21 cellular contexts compared by ENCODE assay signal in genomic region chr10:118810796-118811195, GRCh38. TPM values are rescaled to one million over a fixed set of nuclear protein-coding genes. Genes with fewer than 3 reads are reported as not detected.
DNase-seq lines count a peak whose midpoint lies in the region; ATAC-seq and TF ChIP-seq lines count a peak whose summit lies in the region.
"Had no signal": no experiment of that assay in that cellular context is flagged by ENCODE, and none has a peak within 500 bp of the region (broad histone marks: within the 10 kb centered on the region; RNA-seq: fewer than 3 reads in every experiment).

No MANE protein-coding gene starts in this region.

- peak; percentile 27 for DNase-seq in left lobe of liver (ENCODE audit: low spot score)
- no peak for DNase-seq in neuronal stem cell (ENCODE audit: low spot score)
- peak; percentile 39 for DNase-seq in upper lobe of right lung
- DNase-seq in SIG-M5 treated with dmso at 0.1 percent for 504 hours (lab: John Stamatoyannopoulos, UW; ENCODE audit: unreplicated experiment), result no peak
- DNase-seq: 8988T; ACHN; AML-193; BE2C; CD4-positive, CD25-positive, alpha-beta regulatory T cell; CD8-positive, alpha-beta T cell; DMS153; DND-41; GM23248; H7; HCEC 1CT had no signal

- H4K20me1 ChIP-seq in BLaER1, result no peaks in the 10 kb centered on the region

- H3K36me3 ChIP-seq in BLaER1, result no peaks in the 10 kb centered on the region
- no peaks in the 10 kb centered on the region for H3K36me3 ChIP-seq in neuronal stem cell (replicated peaks in 1 of 2; ENCODE audit: control insufficient read depth in 2 of 2, insufficient read depth in 2 of 2, low read length in 2 of 2)
- H3K36me3 ChIP-seq in upper lobe of right lung, result no peaks in the 10 kb centered on the region
- H3K36me3 ChIP-seq: BE2C had no signal

- H3K4ac ChIP-seq in neuronal stem cell (ENCODE audit: low read length), result no peak overlapping the region

- H3K9me3 ChIP-seq in BLaER1, result no peaks in the 10 kb centered on the region
- H3K9me3 ChIP-seq in neuronal stem cell (replicated peaks in 1 of 2; ENCODE audit: control insufficient read depth in 2 of 2, insufficient read depth in 1 of 2, low read depth in 1 of 2, low read length in 2 of 2), result no peaks in the 10 kb centered on the region
- no peaks in the 10 kb centered on the region for H3K9me3 ChIP-seq in upper lobe of right lung
- H3K9me3 ChIP-seq: A549, BE2C, Caco-2 had no signal

- no peak overlapping the region for H3K4me3 ChIP-seq in BLaER1
- H3K4me3 ChIP-seq in neuronal stem cell (ENCODE audit: low read length in 2 of 2), result no peak overlapping the region
- no peak overlapping the region for H3K4me3 ChIP-seq in upper lobe of right lung
- H3K4me3 ChIP-seq: A549, GM23248 had no signal

- H3K79me1 ChIP-seq in neuronal stem cell (ENCODE audit: low read depth, low read length), result no peaks in the 10 kb centered on the region

- H3K9ac ChIP-seq in BLaER1 (no peak overlapping the region; the same call in 1 of the 2 replicates), neuronal stem cell (ENCODE audit: low read depth, low read length, poor library complexity) (no peak overlapping the region)
- H3K9ac ChIP-seq: GM23248 had no signal

- no peak overlapping the region for H2BK5ac ChIP-seq in neuronal stem cell (ENCODE audit: low read length)

- H3K14ac ChIP-seq in neuronal stem cell (ENCODE audit: low read length), result no peak overlapping the region

- no peak overlapping the region for H2BK12ac ChIP-seq in neuronal stem cell (ENCODE audit: low read length)

- H3K23ac ChIP-seq in neuronal stem cell (ENCODE audit: low read depth, low read length, poor library complexity), result no peak overlapping the region

- H4K8ac ChIP-seq in neuronal stem cell (ENCODE audit: low read depth, low read length), result no peak overlapping the region

- peak overlapping the region; percentile 88 for H2AK5ac ChIP-seq in neuronal stem cell (ENCODE audit: low read depth, low read length)

- peak overlapping the region; percentile 44 for H3K18ac ChIP-seq in neuronal stem cell (ENCODE audit: low read length)

- peaks cover 20% of the 10 kb centered on the region for H3K4me1 ChIP-seq in BLaER1
- H3K4me1 ChIP-seq in neuronal stem cell (ENCODE audit: control insufficient read depth in 2 of 2, insufficient read depth in 1 of 2, low read depth in 1 of 2, low read length in 2 of 2), result peaks cover 6 to 18% of the 10 kb centered on the region in 2 donors
- H3K4me1 ChIP-seq in upper lobe of right lung, result no peaks in the 10 kb centered on the region
- H3K4me1 ChIP-seq: A549, BE2C, Caco-2 had no signal

- H4K91ac ChIP-seq in neuronal stem cell (ENCODE audit: low read depth, low read length, poor library complexity), result peak overlapping the region; percentile 54

- H3K4me2 ChIP-seq in BLaER1 (peak overlapping the region; percentile 55), neuronal stem cell (ENCODE audit: insufficient read depth, low read length, poor library complexity, severe bottlenecking) (no peak overlapping the region)
- H3K4me2 ChIP-seq: A549 had no signal

- H3K27me3 ChIP-seq in BLaER1, result no peaks in the 10 kb centered on the region
- peaks cover 0 to 17% (median 0%) of the 10 kb centered on the region in 3 experiments for H3K27me3 ChIP-seq in neuronal stem cell (ENCODE audit: control insufficient read depth in 3 of 3, insufficient read depth in 3 of 3, low read depth in 1 of 3, low read length in 3 of 3)
- no peaks in the 10 kb centered on the region for H3K27me3 ChIP-seq in upper lobe of right lung
- H3K27me3 ChIP-seq: BE2C had no signal

- no peak for TF ChIP-seq CTCF in upper lobe of right lung (IDR thresholded peaks at IDR 0.05)

- WGBS in neuronal stem cell (ENCODE audit: extremely low coverage in 2 of 2, insufficient read length in 2 of 2, insufficient replicate concordance in 1 of 2), 2 donors, result no CpG with 5 or more reads among the region's 3 CpGs

- H3K27ac ChIP-seq in BLaER1 (no peak overlapping the region), neuronal stem cell (replicated peaks; ENCODE audit: low read length) (no peak overlapping the region), upper lobe of right lung (no peak overlapping the region)
- H3K27ac ChIP-seq: A549, C4-2B, GM23248 had no signal

- no peak overlapping the region for H2BK120ac ChIP-seq in neuronal stem cell (ENCODE audit: low read depth, low read length)

- intact Hi-C loops in upper lobe of right lung (cut with DNase I), result no loop called here

- H2BK15ac ChIP-seq in neuronal stem cell (ENCODE audit: low read length), result no peak overlapping the region

- H2AFZ ChIP-seq in neuronal stem cell (ENCODE audit: low read length), result no peak overlapping the region
- H2AFZ ChIP-seq: GM23248 had no signal

- no peak for ATAC-seq in left lobe of liver
- no peak for ATAC-seq in upper lobe of right lung
- no peak for ATAC-seq in HG02885 (IDR thresholded peaks at IDR 0.05; ENCODE audit: poor library complexity, unreplicated experiment)
- no peak for ATAC-seq in GM21723 (IDR thresholded peaks at IDR 0.05; ENCODE audit: unreplicated experiment)
- ATAC-seq: A549; CD8-positive, alpha-beta T cell had no signal

RNA-seq across cellular contexts. Expression of gene CACUL1, which starts 56.0 kb away (rescaled TPM):
- total RNA-seq in left lobe of liver (16.1 TPM), upper lobe of right lung (47.7 TPM)
- polyA plus RNA-seq in neuronal stem cell (2013, experiment 1 of 2), result 68.0 TPM
- 78.2 TPM for polyA plus RNA-seq in neuronal stem cell (2013, experiment 2 of 2)

Comparison
In these comparisons a context has a peak if more than half of its experiments do, and no peak if none do; other contexts are left out.
1. DNase-seq: peak in left lobe of liver (single experiment) and upper lobe of right lung (single experiment); none in neuronal stem cell (single experiment) and SIG-M5 treated with dmso at 0.1 percent for 504 hours (single experiment).